In genomic region chr9:122256206-122256605, GRCh38 we compare ENCODE assay signal across 28 cellular contexts. TPM values are rescaled to one million over a fixed set of nuclear protein-coding genes. Genes with fewer than 3 reads are reported as not detected.
"Had no signal": no experiment of that assay in that cellular context is flagged by ENCODE, and none has a peak within 500 bp of the region (broad histone marks: within the 10 kb centered on the region; RNA-seq: fewer than 3 reads in every experiment).

No MANE protein-coding gene starts in this region.

- H3K27me3 ChIP-seq: left lung, ovary, right atrium auricular region, right lobe of liver, suprapubic skin, tibial artery, upper lobe of left lung, vagina had no signal

- H3K4me3 Mint-ChIP-seq: immature natural killer cell; memory B cell; naive thymus-derived CD4-positive, alpha-beta T cell; natural killer cell treated with Interleukin-12 subunit alpha and Interleukin-12 subunit beta and Interleukin-15 and Interleukin-18, amount 100 ng/mL, for 72 hours; stimulated activated memory B cell treated with anti-CD40 and anti-IgM and Interleukin-4, amounts not matched to agents 10 μg/mL and 1 μg/mL and 100 μg/mL, for 72 hours had no signal

- H3K4me3 ChIP-seq: left lung, lower lobe of right lung, mucosa of descending colon, ovary, right atrium auricular region, right lobe of liver, smooth muscle cell, suprapubic skin, thoracic aorta, tibial artery, upper lobe of left lung, vagina had no signal

- ATAC-seq: left colon; left lung; lower lobe of right lung; mucosa of descending colon; naive thymus-derived CD4-positive, alpha-beta T cell; natural killer cell treated with Interleukin-12 subunit alpha and Interleukin-12 subunit beta and Interleukin-15 and Interleukin-18, amount 100 ng/mL, for 72 hours; right lobe of liver; stimulated activated memory B cell treated with anti-CD40 and anti-IgM and Interleukin-4, amounts not matched to agents 10 μg/mL and 1 μg/mL and 100 μg/mL, for 72 hours had no signal

- H3K4me2 ChIP-seq: smooth muscle cell had no signal

- H3K27ac Mint-ChIP-seq: memory B cell; natural killer cell treated with Interleukin-12 subunit alpha and Interleukin-12 subunit beta and Interleukin-15 and Interleukin-18, amount 100 ng/mL, for 72 hours; progenitor cell of endocrine pancreas; stimulated activated memory B cell treated with anti-CD40 and anti-IgM and Interleukin-4, amounts not matched to agents 10 μg/mL and 1 μg/mL and 100 μg/mL, for 72 hours had no signal

- H3K9me3 Mint-ChIP-seq: immature natural killer cell; memory B cell; naive thymus-derived CD4-positive, alpha-beta T cell; natural killer cell treated with Interleukin-12 subunit alpha and Interleukin-12 subunit beta and Interleukin-15 and Interleukin-18, amount 100 ng/mL, for 72 hours; stimulated activated memory B cell treated with anti-CD40 and anti-IgM and Interleukin-4, amounts not matched to agents 10 μg/mL and 1 μg/mL and 100 μg/mL, for 72 hours had no signal

- H3K27ac ChIP-seq: lower lobe of right lung, ovary, right atrium auricular region, right lobe of liver, suprapubic skin, thoracic aorta, tibial artery, vagina had no signal

- DNase-seq: hypothalamus; immature natural killer cell; kidney; left colon; left lung; lower lobe of right lung; midbrain; mucosa of descending colon; naive thymus-derived CD4-positive, alpha-beta T cell; ovary; right lobe of liver; stimulated activated CD4-positive, alpha-beta T cell treated with anti-CD3 and anti-CD28 coated beads, Interleukin-1b, Interleukin-23, amount 100 ng/mL, for 48 hours; stimulated activated CD4-positive, alpha-beta T cell treated with anti-CD3 and anti-CD28 coated beads, Interleukin-2, amount 100 ng/mL, for 48 hours; stimulated activated CD4-positive, alpha-beta T cell treated with anti-CD3 and anti-CD28 coated beads, Interleukin-4, amount 100 ng/mL, for 4 hours; stimulated activated CD8-positive, alpha-beta memory T cell treated with anti-CD3 and anti-CD28 coated beads, Interleukin-4, amount 100 ng/mL, for 48 hours; stimulated activated naive CD4-positive, alpha-beta T cell treated with Interleukin-2 at 50 U/mL for 16 hours; tibial artery had no signal

- FAIRE-seq: islet of Langerhans, kidney had no signal

- H3K36me3 ChIP-seq: ovary had no signal

- H3K27me3 Mint-ChIP-seq: memory B cell; naive thymus-derived CD4-positive, alpha-beta T cell; natural killer cell treated with Interleukin-12 subunit alpha and Interleukin-12 subunit beta and Interleukin-15 and Interleukin-18, amount 100 ng/mL, for 72 hours; progenitor cell of endocrine pancreas; stimulated activated memory B cell treated with anti-CD40 and anti-IgM and Interleukin-4, amounts not matched to agents 10 μg/mL and 1 μg/mL and 100 μg/mL, for 72 hours had no signal

- H3K4me1 ChIP-seq: left lung, suprapubic skin had no signal

- H3K9me3 ChIP-seq: left lung, lower lobe of right lung, mucosa of descending colon, ovary, right atrium auricular region, right lobe of liver, suprapubic skin, thoracic aorta, tibial artery, upper lobe of left lung, vagina had no signal

RNA-seq across cellular contexts. Expression of gene LHX6, which starts 27.4 kb away (rescaled TPM):
- total RNA-seq: naive thymus-derived CD4-positive, alpha-beta T cell; natural killer cell treated with Interleukin-12 subunit alpha and Interleukin-12 subunit beta and Interleukin-15 and Interleukin-18, amount 100 ng/mL, for 72 hours; smooth muscle cell had no signal
- polyA plus RNA-seq: immature natural killer cell; naive thymus-derived CD4-positive, alpha-beta T cell; smooth muscle cell had no signal
